ENCODE assay signal across 3 cellular contexts in the genomic region with DNA sequence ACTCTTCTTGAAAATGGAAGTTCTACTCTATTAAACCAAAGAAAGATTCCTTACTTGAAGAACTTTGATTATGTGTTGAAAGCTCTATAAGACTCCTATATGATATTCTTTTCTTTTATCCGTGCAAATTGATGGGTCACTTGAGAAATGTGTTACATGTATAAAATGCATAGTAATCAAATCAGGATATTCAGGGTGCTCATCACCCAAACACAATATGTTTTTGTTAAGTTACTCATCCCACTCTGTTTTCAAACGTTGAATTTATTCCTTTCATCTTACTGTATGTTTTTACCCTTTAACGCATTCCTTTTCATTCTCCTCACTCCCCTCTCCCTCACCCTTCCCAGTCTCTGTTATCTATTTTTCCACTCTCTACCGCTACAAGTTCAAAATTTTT.
TF ChIP-seq lines count a peak whose summit lies in the region.

No MANE protein-coding gene starts in this region.

TF ChIP-seq in HepG2, 621 proteins besides CTCF, POLR2A, EP300 and RAD21 (continued from another document):
- TF ChIP-seq LCORL (IDR thresholded peaks at IDR 0.05), result no peak
- no peak for TF ChIP-seq LCORL (CRISPR knock-in tag; IDR thresholded peaks at IDR 0.05)
- no peak for TF ChIP-seq ATM (IDR thresholded peaks at IDR 0.05; ENCODE audit: borderline replicate concordance)
- peak; percentile 66 for TF ChIP-seq HNRNPK (IDR thresholded peaks at IDR 0.05; ENCODE audit: low read depth, low read length, poor library complexity, severe bottlenecking)
- TF ChIP-seq MAFF (IDR thresholded peaks at IDR 0.05; ENCODE audit: low read depth, low read length), result peak; percentile 46; the same call in 1 of the 2 replicates
TF ChIP-seq in HepG2: peak in this region for 3.

TF ChIP-seq in A549, 52 proteins besides CTCF, POLR2A, EP300 and RAD21 (continued from another document):
- TF ChIP-seq MAFK (IDR thresholded peaks at IDR 0.05; ENCODE audit: partially characterized antibody), result peak; percentile 42
- TF ChIP-seq ZSCAN20 (CRISPR knock-in tag; IDR thresholded peaks at IDR 0.05), result no peak
- no peak for TF ChIP-seq ESRRA (IDR thresholded peaks at IDR 0.05; ENCODE audit: borderline replicate concordance, low read length)
- TF ChIP-seq, protein P1, sequence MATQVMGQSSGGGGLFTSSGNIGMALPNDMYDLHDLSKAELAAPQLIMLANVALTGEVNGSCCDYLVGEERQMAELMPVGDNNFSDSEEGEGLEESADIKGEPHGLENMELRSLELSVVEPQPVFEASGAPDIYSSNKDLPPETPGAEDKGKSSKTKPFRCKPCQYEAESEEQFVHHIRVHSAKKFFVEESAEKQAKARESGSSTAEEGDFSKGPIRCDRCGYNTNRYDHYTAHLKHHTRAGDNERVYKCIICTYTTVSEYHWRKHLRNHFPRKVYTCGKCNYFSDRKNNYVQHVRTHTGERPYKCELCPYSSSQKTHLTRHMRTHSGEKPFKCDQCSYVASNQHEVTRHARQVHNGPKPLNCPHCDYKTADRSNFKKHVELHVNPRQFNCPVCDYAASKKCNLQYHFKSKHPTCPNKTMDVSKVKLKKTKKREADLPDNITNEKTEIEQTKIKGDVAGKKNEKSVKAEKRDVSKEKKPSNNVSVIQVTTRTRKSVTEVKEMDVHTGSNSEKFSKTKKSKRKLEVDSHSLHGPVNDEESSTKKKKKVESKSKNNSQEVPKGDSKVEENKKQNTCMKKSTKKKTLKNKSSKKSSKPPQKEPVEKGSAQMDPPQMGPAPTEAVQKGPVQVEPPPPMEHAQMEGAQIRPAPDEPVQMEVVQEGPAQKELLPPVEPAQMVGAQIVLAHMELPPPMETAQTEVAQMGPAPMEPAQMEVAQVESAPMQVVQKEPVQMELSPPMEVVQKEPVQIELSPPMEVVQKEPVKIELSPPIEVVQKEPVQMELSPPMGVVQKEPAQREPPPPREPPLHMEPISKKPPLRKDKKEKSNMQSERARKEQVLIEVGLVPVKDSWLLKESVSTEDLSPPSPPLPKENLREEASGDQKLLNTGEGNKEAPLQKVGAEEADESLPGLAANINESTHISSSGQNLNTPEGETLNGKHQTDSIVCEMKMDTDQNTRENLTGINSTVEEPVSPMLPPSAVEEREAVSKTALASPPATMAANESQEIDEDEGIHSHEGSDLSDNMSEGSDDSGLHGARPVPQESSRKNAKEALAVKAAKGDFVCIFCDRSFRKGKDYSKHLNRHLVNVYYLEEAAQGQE (IDR thresholded peaks at IDR 0.05), result no peak
- TF ChIP-seq HEYL (CRISPR knock-in tag; IDR thresholded peaks at IDR 0.05), result no peak

TF ChIP-seq in GM23338, 12 proteins besides CTCF, POLR2A, EP300 and RAD21 (continued from another document):
- TF ChIP-seq POLR2AphosphoS5 (IDR thresholded peaks at IDR 0.05; ENCODE audit: low read depth), result no peak
